1 cellular context compared by ENCODE assay signal in the genomic region with DNA sequence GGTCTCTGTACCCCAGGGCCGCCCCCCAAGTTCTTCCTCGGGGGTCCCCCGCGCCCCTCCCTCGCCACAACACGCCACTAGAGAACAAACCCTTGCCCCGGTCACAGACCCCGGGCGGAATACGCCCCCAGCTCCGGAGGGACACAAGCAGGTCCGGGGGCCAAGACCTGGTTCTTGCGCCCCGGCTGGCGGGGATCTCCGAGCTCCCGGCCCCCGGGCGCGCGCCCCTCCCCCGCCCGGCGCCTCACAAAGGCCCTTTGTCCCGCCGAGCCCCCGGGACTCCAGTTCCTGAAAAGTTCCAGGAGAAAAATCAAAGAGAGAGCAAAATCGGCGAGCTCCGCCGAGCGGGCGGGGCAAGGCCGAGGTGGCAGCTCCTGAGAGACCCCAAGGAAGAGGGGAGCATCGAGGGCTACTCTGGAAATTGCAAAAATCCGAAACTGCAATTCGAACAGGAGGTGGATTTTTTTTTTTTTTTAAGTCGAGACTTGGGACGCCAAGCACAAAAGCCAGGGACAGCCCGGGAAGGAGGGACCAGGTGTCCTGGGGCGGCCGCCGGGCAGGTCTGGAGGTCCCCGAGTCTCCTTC.
TF ChIP-seq lines count a peak whose summit lies in the region.

No MANE protein-coding gene starts in this region.

TF ChIP-seq in HepG2, 621 proteins besides CTCF, POLR2A, EP300 and RAD21 (continued from another document and continues in another):
- no peak for TF ChIP-seq ZNF576 (CRISPR knock-in tag; IDR thresholded peaks at IDR 0.05)
- no peak; the same call in 1 of the 2 replicates for TF ChIP-seq ZNF563 (CRISPR knock-in tag; IDR thresholded peaks at IDR 0.05)
- TF ChIP-seq ZNF317 (CRISPR knock-in tag; IDR thresholded peaks at IDR 0.05), result no peak
- no peak for TF ChIP-seq MAFK (conservative IDR thresholded peaks at IDR 0.05 in 1 of 2, IDR thresholded peaks at IDR 0.05 in 1 of 2; ENCODE audit: low read length in 2 of 2)
- no peak for TF ChIP-seq ZSCAN30 (CRISPR knock-in tag; IDR thresholded peaks at IDR 0.05)
- 0 out of 2 replicates have a peak, but pooled peaks have one; percentile 80 for TF ChIP-seq ZNF558 (CRISPR knock-in tag; IDR thresholded peaks at IDR 0.05; ENCODE audit: borderline replicate concordance)
- TF ChIP-seq ZMYM2 (CRISPR knock-in tag; IDR thresholded peaks at IDR 0.05), result 0 out of 2 replicates have a peak, but pooled peaks have one; percentile 4
- no peak for TF ChIP-seq MYC (CRISPR knock-in tag; IDR thresholded peaks at IDR 0.05; ENCODE audit: borderline replicate concordance)
- TF ChIP-seq ZFP36 (IDR thresholded peaks at IDR 0.05; ENCODE audit: borderline replicate concordance, low read depth, low read length, partially characterized antibody), result no peak
- no peak; the same call in 1 of the 2 replicates for TF ChIP-seq ZNF782 (CRISPR knock-in tag; IDR thresholded peaks at IDR 0.05; ENCODE audit: borderline replicate concordance)
- no peak for TF ChIP-seq ZNF564 (CRISPR knock-in tag; IDR thresholded peaks at IDR 0.05)
- TF ChIP-seq SMC3 (IDR thresholded peaks at IDR 0.05; ENCODE audit: low read length), result no peak
- no peak for TF ChIP-seq RCOR2 (CRISPR knock-in tag; IDR thresholded peaks at IDR 0.05)
- no peak for TF ChIP-seq ELF3 (CRISPR knock-in tag; IDR thresholded peaks at IDR 0.05)
- TF ChIP-seq ZNF280B (CRISPR knock-in tag; IDR thresholded peaks at IDR 0.05; ENCODE audit: borderline replicate concordance), result no peak
- no peak for TF ChIP-seq NCOA1 (CRISPR knock-in tag; IDR thresholded peaks at IDR 0.05)
- no peak for TF ChIP-seq ZNF646 (CRISPR knock-in tag; IDR thresholded peaks at IDR 0.05)
- peak; percentile 60; the same call in 1 of the 2 replicates for TF ChIP-seq PHF21A (CRISPR knock-in tag; IDR thresholded peaks at IDR 0.05)
- no peak for TF ChIP-seq KDM5B (CRISPR knock-in tag; IDR thresholded peaks at IDR 0.05; ENCODE audit: borderline replicate concordance)
- peak; percentile 22; the same call in 1 of the 2 replicates for TF ChIP-seq HIVEP1 (CRISPR knock-in tag; IDR thresholded peaks at IDR 0.05)
- TF ChIP-seq ZNF644 (CRISPR knock-in tag; IDR thresholded peaks at IDR 0.05; ENCODE audit: low read depth), result no peak
- no peak for TF ChIP-seq ZNF512B (CRISPR knock-in tag; IDR thresholded peaks at IDR 0.05; ENCODE audit: borderline replicate concordance)
- TF ChIP-seq ZNF768 (CRISPR knock-in tag; IDR thresholded peaks at IDR 0.05), result no peak
- TF ChIP-seq ETV5 (CRISPR knock-in tag; IDR thresholded peaks at IDR 0.05; ENCODE audit: borderline replicate concordance), result 0 out of 2 replicates have a peak, but pooled peaks have one; percentile 6
- TF ChIP-seq PHF20 (CRISPR knock-in tag; IDR thresholded peaks at IDR 0.05), result 0 out of 2 replicates have a peak, but pooled peaks have one; percentile 27
- TF ChIP-seq, protein P1, sequence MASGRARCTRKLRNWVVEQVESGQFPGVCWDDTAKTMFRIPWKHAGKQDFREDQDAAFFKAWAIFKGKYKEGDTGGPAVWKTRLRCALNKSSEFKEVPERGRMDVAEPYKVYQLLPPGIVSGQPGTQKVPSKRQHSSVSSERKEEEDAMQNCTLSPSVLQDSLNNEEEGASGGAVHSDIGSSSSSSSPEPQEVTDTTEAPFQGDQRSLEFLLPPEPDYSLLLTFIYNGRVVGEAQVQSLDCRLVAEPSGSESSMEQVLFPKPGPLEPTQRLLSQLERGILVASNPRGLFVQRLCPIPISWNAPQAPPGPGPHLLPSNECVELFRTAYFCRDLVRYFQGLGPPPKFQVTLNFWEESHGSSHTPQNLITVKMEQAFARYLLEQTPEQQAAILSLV (CRISPR knock-in tag; IDR thresholded peaks at IDR 0.05; ENCODE audit: borderline replicate concordance), result no peak
- TF ChIP-seq TRIM22 (IDR thresholded peaks at IDR 0.05), result no peak
- TF ChIP-seq PAF1 (CRISPR knock-in tag; IDR thresholded peaks at IDR 0.05), result no peak
- 0 out of 2 replicates have a peak, but pooled peaks have one; percentile 15 for TF ChIP-seq GFI1 (CRISPR knock-in tag; IDR thresholded peaks at IDR 0.05; ENCODE audit: borderline replicate concordance)
- no peak for TF ChIP-seq ZNF160 (CRISPR knock-in tag; IDR thresholded peaks at IDR 0.05)
- TF ChIP-seq ZNF205 (CRISPR knock-in tag; IDR thresholded peaks at IDR 0.05), result no peak
- no peak for TF ChIP-seq FOSL1 (CRISPR knock-in tag; IDR thresholded peaks at IDR 0.05; ENCODE audit: borderline replicate concordance)
- no peak for TF ChIP-seq ATM (IDR thresholded peaks at IDR 0.05; ENCODE audit: borderline replicate concordance)
- TF ChIP-seq NFIC (IDR thresholded peaks at IDR 0.05; ENCODE audit: low read length), result no peak
- no peak for TF ChIP-seq SMARCC2 (IDR thresholded peaks at IDR 0.05)
- no peak for TF ChIP-seq THAP7 (CRISPR knock-in tag; IDR thresholded peaks at IDR 0.05)
- TF ChIP-seq RFXANK (CRISPR knock-in tag; IDR thresholded peaks at IDR 0.05), result no peak
- no peak for TF ChIP-seq FOXJ3 (CRISPR knock-in tag; IDR thresholded peaks at IDR 0.05; ENCODE audit: borderline replicate concordance)
- no peak for TF ChIP-seq RXRB (CRISPR knock-in tag; IDR thresholded peaks at IDR 0.05; ENCODE audit: borderline replicate concordance)
- TF ChIP-seq PRDM4 (CRISPR knock-in tag; IDR thresholded peaks at IDR 0.05; ENCODE audit: borderline replicate concordance), result peak; percentile 87; the same call in 1 of the 2 replicates
- TF ChIP-seq ZNF296 (CRISPR knock-in tag; conservative IDR thresholded peaks at IDR 0.05), result no peak
- no peak for TF ChIP-seq ZNF414 (CRISPR knock-in tag; IDR thresholded peaks at IDR 0.05)
- no peak for TF ChIP-seq JUNB (CRISPR knock-in tag; IDR thresholded peaks at IDR 0.05; ENCODE audit: borderline replicate concordance)
- no peak for TF ChIP-seq DNMT3B (CRISPR knock-in tag; conservative IDR thresholded peaks at IDR 0.05)
